In the genomic region with DNA sequence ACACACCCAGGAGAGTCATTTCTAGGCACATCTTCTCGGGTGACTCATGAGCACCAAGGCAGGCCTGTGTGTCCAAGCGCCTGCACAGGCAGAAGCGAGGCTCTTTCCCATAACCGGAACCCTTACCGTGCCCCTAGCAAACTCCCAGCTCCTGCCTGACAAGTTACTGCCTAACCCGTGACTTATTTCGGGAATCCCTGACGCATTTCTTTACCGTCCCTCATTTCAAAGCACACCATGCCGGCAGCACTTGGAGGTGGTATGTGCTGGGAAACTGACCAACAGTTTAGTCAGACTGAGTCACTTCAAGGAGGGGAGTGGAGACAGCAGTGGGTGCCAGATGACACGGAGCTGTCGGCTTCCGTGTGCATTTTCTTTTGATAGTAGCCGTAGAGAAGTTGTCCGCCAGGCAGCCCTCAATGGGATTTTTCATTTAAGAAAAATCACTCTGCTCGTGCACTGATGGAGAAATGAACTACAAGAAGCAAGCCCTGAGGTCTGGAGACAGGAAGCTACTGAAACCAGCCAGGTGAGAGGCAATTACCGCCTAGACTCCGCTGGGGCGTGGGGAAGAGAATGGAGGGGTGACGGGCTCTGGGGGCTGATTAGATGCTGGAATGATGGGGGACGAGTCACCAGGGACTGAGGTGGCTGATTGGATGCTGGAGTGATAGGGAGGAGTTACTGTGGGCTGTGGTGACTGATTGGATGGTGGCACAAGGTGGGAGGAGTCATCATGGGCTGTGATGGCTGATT, we compare ENCODE assay signal across 9 cellular contexts. TPM values are rescaled to one million over a fixed set of nuclear protein-coding genes. Genes with fewer than 3 reads are reported as not detected.
DNase-seq lines count a peak whose midpoint lies in the region; ATAC-seq and TF ChIP-seq lines count a peak whose summit lies in the region.
"Had no signal": no experiment of that assay in that cellular context is flagged by ENCODE, and none has a peak within 500 bp of the region (broad histone marks: within the 10 kb centered on the region; RNA-seq: fewer than 3 reads in every experiment).

No MANE protein-coding gene starts in this region.

- no peak overlapping the region for H3K4me3 Mint-ChIP-seq in endothelial cell (ENCODE audit: unreplicated experiment)
- H3K4me3 Mint-ChIP-seq: activated naive CD4-positive, alpha-beta T cell treated with anti-CD3 and anti-CD28 coated beads, Interleukin-2, amount 50 U/mL, for 24 hours had no signal

- TF ChIP-seq CTCF in colonic mucosa (IDR thresholded peaks at IDR 0.05): no peak
- TF ChIP-seq CTCF in endothelial cell (IDR thresholded peaks at IDR 0.05; ENCODE audit: unreplicated experiment): no peak

- no peak for ATAC-seq in GM19463 (IDR thresholded peaks at IDR 0.05; ENCODE audit: unreplicated experiment)

- H3K9me3 ChIP-seq in Karpas-422 (ENCODE audit: low read length): no peaks in the 10 kb centered on the region
- H3K9me3 ChIP-seq in colonic mucosa: no peaks in the 10 kb centered on the region

- H3K4me2 ChIP-seq in Karpas-422 (ENCODE audit: low read depth, low read length, poor library complexity, severe bottlenecking): no peak overlapping the region

- H3K36me3 ChIP-seq in ACC112 (ENCODE audit: insufficient read depth, low read length) (0 out of 2 replicates have a peak, but pooled peaks cover 3% of the 10 kb centered on the region), Karpas-422 (ENCODE audit: insufficient read depth, low read length) (no peaks in the 10 kb centered on the region), colonic mucosa (no peaks in the 10 kb centered on the region)

- no peaks in the 10 kb centered on the region for H4K20me1 ChIP-seq in Karpas-422 (ENCODE audit: insufficient read depth, low read depth, low read length)

- intact Hi-C loops in colonic mucosa (cut with DNase I): no loop called here

- H3K9ac ChIP-seq in Karpas-422 (ENCODE audit: low read length) (no peak overlapping the region), colonic mucosa (ENCODE audit: low read depth in 2 of 2, low read length in 2 of 2) (no peak overlapping the region)

- H3K4me3 ChIP-seq in ACC112 (ENCODE audit: low read depth, low read length) (peak overlapping the region; percentile 73), Karpas-422 (ENCODE audit: low read length) (no peak overlapping the region), colonic mucosa (no peak overlapping the region)

- H3K27me3 Mint-ChIP-seq in endothelial cell (ENCODE audit: unreplicated experiment): no peaks in the 10 kb centered on the region

- H3K27ac Mint-ChIP-seq in endothelial cell (ENCODE audit: unreplicated experiment): no peak overlapping the region
- H3K27ac Mint-ChIP-seq: activated naive CD4-positive, alpha-beta T cell treated with anti-CD3 and anti-CD28 coated beads, Interleukin-2, amount 50 U/mL, for 24 hours had no signal

- no peaks in the 10 kb centered on the region for H3K79me2 ChIP-seq in ACC112 (ENCODE audit: control insufficient read depth, insufficient read depth, low read length, unreplicated experiment)
- no peaks in the 10 kb centered on the region for H3K79me2 ChIP-seq in Karpas-422 (ENCODE audit: low read length)

- H3K9me3 Mint-ChIP-seq in endothelial cell (ENCODE audit: unreplicated experiment): no peaks in the 10 kb centered on the region
- H3K9me3 Mint-ChIP-seq: activated naive CD4-positive, alpha-beta T cell treated with anti-CD3 and anti-CD28 coated beads, Interleukin-2, amount 50 U/mL, for 24 hours had no signal

- H2AFZ ChIP-seq in ACC112 (ENCODE audit: low read length, unreplicated experiment) (no peak overlapping the region), Karpas-422 (ENCODE audit: low read length) (no peak overlapping the region)

- no peaks in the 10 kb centered on the region for H3K4me1 Mint-ChIP-seq in endothelial cell (ENCODE audit: unreplicated experiment)

- H3K4me1 ChIP-seq in ACC112 (ENCODE audit: control insufficient read depth, insufficient read depth, low read length, unreplicated experiment) (peaks cover 44% of the 10 kb centered on the region), Karpas-422 (ENCODE audit: low read length) (peaks cover 9% of the 10 kb centered on the region), colonic mucosa (no peaks in the 10 kb centered on the region)

- DNase-seq in Karpas-422 (peak; percentile 61), colonic mucosa (no peak), lung microvascular endothelial cell (ENCODE audit: low read depth in 2 of 2) (peak; percentile 66 to 99), endothelial cell (ENCODE audit: low spot score) (no peak), NCI-H774 (lab: John Stamatoyannopoulos, UW) (no peak), hippocampal formation (lab: John Stamatoyannopoulos, UW) (no peak)

- H3K36me3 Mint-ChIP-seq in endothelial cell (ENCODE audit: low read depth, unreplicated experiment): no peaks in the 10 kb centered on the region
- H3K36me3 Mint-ChIP-seq: activated naive CD4-positive, alpha-beta T cell treated with anti-CD3 and anti-CD28 coated beads, Interleukin-2, amount 50 U/mL, for 24 hours had no signal

- H3K27me3 ChIP-seq in ACC112 (ENCODE audit: insufficient read depth, low read length) (no peaks in the 10 kb centered on the region), Karpas-422 (ENCODE audit: low read length) (no peaks in the 10 kb centered on the region), colonic mucosa (no peaks in the 10 kb centered on the region)

- H3K27ac ChIP-seq in ACC112 (ENCODE audit: low read depth, low read length) (peak overlapping the region; percentile 100), Karpas-422 (ENCODE audit: low read length) (no peak overlapping the region), colonic mucosa (peak overlapping the region; percentile 28)

- H3K9me2 ChIP-seq in Karpas-422 (replicated peaks; ENCODE audit: insufficient read depth, low read length): no peaks in the 10 kb centered on the region

RNA-seq across cellular contexts. Expression of a gene that starts 17.2 kb away (rescaled TPM):
- 6.2 and 9.6 TPM in 2 replicates for total RNA-seq in Karpas-422 (2014; rRNA removed; shearing (Covaris generic); ENCODE audit: low replicate concordance)
- total RNA-seq in colonic mucosa (10 to 100 TPM in 1 of 2 donors, 1 to 10 TPM in 1; 7.2 to 20.4 TPM), lung microvascular endothelial cell (1.6 and 5.4 TPM in 2 replicates), endothelial cell (ENCODE audit: unreplicated experiment) (0.90 TPM)

Comparison
In these comparisons a context has a peak if more than half of its experiments do, and no peak if none do; other contexts are left out.
1. DNase-seq: peak in Karpas-422 (single experiment) and lung microvascular endothelial cell (2 of 2); none in colonic mucosa (single experiment), endothelial cell (single experiment), NCI-H774 (single experiment) and hippocampal formation (0 of 2).